ENCODE assay signal across 21 cellular contexts in the genomic region with DNA sequence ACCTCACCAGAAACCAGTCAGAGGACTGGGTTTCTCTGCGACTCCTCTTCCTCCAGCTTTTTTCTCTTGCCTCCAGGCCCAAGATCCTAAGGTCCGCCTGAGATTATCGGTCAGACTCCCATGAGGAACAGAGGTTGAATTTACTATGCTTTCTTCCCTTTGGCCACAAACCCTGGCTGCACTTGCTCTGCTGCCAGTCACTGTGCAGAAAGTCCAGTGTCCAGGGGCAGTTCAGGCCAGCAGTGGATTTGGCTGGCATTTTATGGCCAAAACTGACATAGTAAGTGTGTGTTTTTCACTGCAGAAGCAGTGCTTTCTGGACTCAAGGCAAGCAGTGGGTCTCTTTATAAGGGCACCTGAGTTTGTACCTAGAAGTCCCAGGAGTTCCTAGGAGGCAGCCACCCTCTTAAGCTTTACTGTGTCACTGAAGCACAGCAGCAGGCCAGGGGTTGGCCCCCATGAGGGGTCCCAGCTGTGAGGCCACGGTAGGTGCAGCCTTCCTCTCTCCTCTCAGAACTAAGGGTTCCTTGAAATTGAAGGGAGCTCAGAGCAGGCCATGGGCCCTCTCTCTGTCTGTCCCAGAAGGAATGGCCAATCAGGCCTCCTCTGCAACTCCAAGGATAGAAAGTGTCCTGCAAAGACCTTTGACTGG. TPM values are rescaled to one million over a fixed set of nuclear protein-coding genes. Genes with fewer than 3 reads are reported as not detected.
DNase-seq lines count a peak whose midpoint lies in the region; ATAC-seq and TF ChIP-seq lines count a peak whose summit lies in the region.
"Had no signal": no experiment of that assay in that cellular context is flagged by ENCODE, and none has a peak within 500 bp of the region (broad histone marks: within the 10 kb centered on the region; RNA-seq: fewer than 3 reads in every experiment).

No MANE protein-coding gene starts in this region.

- H3K9ac ChIP-seq in adipocyte (ENCODE audit: low read length), result peak overlapping the region; percentile 25

- H3K27me3 ChIP-seq in adipocyte (replicated peaks; ENCODE audit: control insufficient read depth, insufficient read depth, low read length), result peaks cover 16% of the 10 kb centered on the region
- H3K27me3 ChIP-seq in esophagus muscularis mucosa, result peaks cover 0 to 3% (median 0%) of the 10 kb centered on the region in 4 donors
- H3K27me3 ChIP-seq: Peyer's patch, SJCRH30 had no signal

- TF ChIP-seq CTCF in esophagus muscularis mucosa (IDR thresholded peaks at IDR 0.05) (no peak), mesothelial cell of epicardium (IDR thresholded peaks at IDR 0.05; ENCODE audit: unreplicated experiment) (no peak), type B pancreatic cell (conservative IDR thresholded peaks at IDR 0.05) (no peak)

- H3K9me3 ChIP-seq in adipocyte (ENCODE audit: control insufficient read depth, low read length), result no peaks in the 10 kb centered on the region
- H3K9me3 ChIP-seq in esophagus muscularis mucosa, result no peaks in the 10 kb centered on the region
- H3K9me3 ChIP-seq: Peyer's patch, SJCRH30 had no signal

- intact Hi-C loops in esophagus muscularis mucosa (cut with DNase I), result no loop called here
- intact Hi-C loops in Right ventricle myocardium superior (cut with DNase I), result loop anchor here (2.0 to 5.0 kb wide), 2 partner anchors 110 to 126 kb away; no protein-coding TSS in a partner anchor

- H3K36me3 ChIP-seq in adipocyte (ENCODE audit: control insufficient read depth, insufficient read depth, low read length, severe bottlenecking) (no peaks in the 10 kb centered on the region), esophagus muscularis mucosa (no peaks in the 10 kb centered on the region)
- H3K36me3 ChIP-seq: Peyer's patch, SJCRH30 had no signal

- DNase-seq in adipocyte (ENCODE audit: low read depth) (no peak), esophagus muscularis mucosa (ENCODE audit: extremely low spot score) (no peak), mesothelial cell of epicardium (ENCODE audit: low spot score in 2 of 2, unreplicated experiment in 2 of 2) (no peak), type B pancreatic cell (ENCODE audit: extremely low spot score, unreplicated experiment) (no peak), Right ventricle myocardium superior (no peak)
- DNase-seq: DMS153; GOT3; MM.1S; NCI-H1048; NCI-H187 treated with DMSO at 0.1 percent for 48 hours; NCI-H2107; NCI-H774; NK-92 treated with Interleukin-12 subunit alpha and Interleukin-12 subunit beta, amount 100 ng/mL, for 24 hours; Peyer's patch had no signal

- TF ChIP-seq EP300 in esophagus muscularis mucosa (IDR thresholded peaks at IDR 0.05), result no peak

- H3K9me3 Mint-ChIP-seq in mesothelial cell of epicardium (peaks cover 26% of the 10 kb centered on the region), type B pancreatic cell (peaks cover 13% of the 10 kb centered on the region)

- H3K27ac Mint-ChIP-seq in mesothelial cell of epicardium, result peak overlapping the region; percentile 85
- no peak overlapping the region for H3K27ac Mint-ChIP-seq in type B pancreatic cell

- TF ChIP-seq POLR2A in esophagus muscularis mucosa (IDR thresholded peaks at IDR 0.05; ENCODE audit: low read depth), result no peak

- ATAC-seq in GM18498 (IDR thresholded peaks at IDR 0.05; ENCODE audit: unreplicated experiment) (no peak), Right ventricle myocardium superior (ENCODE audit: poor library complexity) (no peak), GM21737 (IDR thresholded peaks at IDR 0.05; ENCODE audit: unreplicated experiment) (no peak)

- H3K4me3 ChIP-seq in adipocyte (ENCODE audit: low read length) (no peak overlapping the region), esophagus muscularis mucosa (no peak overlapping the region)
- H3K4me3 ChIP-seq: Peyer's patch, SJCRH30 had no signal

- H3K4me1 Mint-ChIP-seq in mesothelial cell of epicardium (peaks cover 74% of the 10 kb centered on the region), type B pancreatic cell (ENCODE audit: unreplicated experiment) (peaks cover 29% of the 10 kb centered on the region)

- H3K27me3 Mint-ChIP-seq in mesothelial cell of epicardium (ENCODE audit: low read depth) (no peaks in the 10 kb centered on the region), type B pancreatic cell (peaks cover 5% of the 10 kb centered on the region)

- H3K36me3 Mint-ChIP-seq in mesothelial cell of epicardium (peaks cover 14% of the 10 kb centered on the region), type B pancreatic cell (peaks cover 19% of the 10 kb centered on the region)
- H3K36me3 Mint-ChIP-seq: CD4-positive, CD25-positive, alpha-beta regulatory T cell had no signal

- H3K4me3 Mint-ChIP-seq in mesothelial cell of epicardium (no peak overlapping the region), type B pancreatic cell (peak overlapping the region; percentile 73)

- WGBS in esophagus muscularis mucosa, result 58% methylated on average over 4 of the region's 4 CpGs

- H3K27ac ChIP-seq in esophagus muscularis mucosa (replicated peaks in 1 of 4), result peak overlapping the region in 3 of 4 donors; percentile 19 to 79 (median 36)
- H3K27ac ChIP-seq: HL-60, Peyer's patch, SJCRH30 had no signal

- peaks cover 48% of the 10 kb centered on the region for H3K4me1 ChIP-seq in adipocyte (ENCODE audit: control insufficient read depth, insufficient read depth, low read length)
- peaks cover 28 to 83% (median 80%) of the 10 kb centered on the region in 4 donors for H3K4me1 ChIP-seq in esophagus muscularis mucosa

RNA-seq across cellular contexts. Expression of a gene that starts 3.4 kb away (rescaled TPM):
- 10 to 100 TPM in 3 of 4 donors, 1 to 10 TPM in 1; 8.0 to 19.8 (median 13.3) TPM for total RNA-seq in esophagus muscularis mucosa
- 36.1 to 37.5 TPM (median 36.4 TPM) in 3 replicates for total RNA-seq in mesothelial cell of epicardium
- 16.1 and 21.9 TPM in 2 replicates for total RNA-seq in type B pancreatic cell (ENCODE audit: low replicate concordance)
- 2.4 TPM for total RNA-seq in Right ventricle myocardium superior
- total RNA-seq: HT-29, OCI-LY7 had no signal

RNA-seq across cellular contexts. Expression of a gene that starts 53.2 kb away (rescaled TPM):
- 10 to 100 TPM in 3 of 4 donors, 1 to 10 TPM in 1; 6.8 to 20.4 (median 11.5) TPM for total RNA-seq in esophagus muscularis mucosa
- 17.3 to 19.7 TPM (median 17.7 TPM) in 3 replicates for total RNA-seq in mesothelial cell of epicardium
- total RNA-seq in type B pancreatic cell (ENCODE audit: low replicate concordance), result 12.3 and 17.4 TPM in 2 replicates
- total RNA-seq in Right ventricle myocardium superior, result 10.7 TPM
